26 cellular contexts compared by ENCODE assay signal in genomic region chr20:15949391-15949790, GRCh38.
"Had no signal": no experiment of that assay in that cellular context is flagged by ENCODE, and none has a peak within 500 bp of the region (broad histone marks: within the 10 kb centered on the region; RNA-seq: fewer than 3 reads in every experiment).

No MANE protein-coding gene starts in this region.

- FAIRE-seq: colon, islet of Langerhans had no signal

- DNase-seq: dorsolateral prefrontal cortex; effector CD4-positive, alpha-beta T cell; foreskin fibroblast; gastrocnemius medialis; head of caudate nucleus; left cardiac atrium; left lung; mesenchymal stem cell; naive thymus-derived CD8-positive, alpha-beta T cell; nephron progenitor cell; occipital lobe; ovary; posterior cingulate gyrus; psoas muscle; right cardiac atrium; sigmoid colon; spleen; stimulated activated CD4-positive, alpha-beta T cell treated with anti-CD3 and anti-CD28 coated beads, Interleukin-4, amount 100 ng/mL, for 4 hours; stimulated activated naive CD4-positive, alpha-beta T cell; stimulated activated naive CD8-positive, alpha-beta T cell treated with anti-CD3 and anti-CD28 coated beads, Interleukin-15, amount 100 ng/mL, for 72 hours; transverse colon had no signal

- H3K9me3 Mint-ChIP-seq: nephron progenitor cell had no signal

- H3K36me3 ChIP-seq: gastrocnemius medialis, left lung, ovary, sigmoid colon, spleen, suprapubic skin, transverse colon, vagina had no signal

- H3K27ac Mint-ChIP-seq: naive thymus-derived CD8-positive, alpha-beta T cell; nephron progenitor cell; stimulated activated naive CD8-positive, alpha-beta T cell treated with anti-CD3 and anti-CD28 coated beads, Interleukin-15, amount 100 ng/mL, for 72 hours had no signal

- H3K4me3 ChIP-seq: dorsolateral prefrontal cortex, gastrocnemius medialis, left lung, ovary, psoas muscle, sigmoid colon, skin epidermis, spleen, suprapubic skin, transverse colon, vagina had no signal

- ATAC-seq: gastrocnemius medialis; left cardiac atrium; left lung; naive thymus-derived CD8-positive, alpha-beta T cell; psoas muscle; right cardiac atrium; stimulated activated naive CD8-positive, alpha-beta T cell treated with anti-CD3 and anti-CD28 coated beads, Interleukin-15, amount 100 ng/mL, for 72 hours had no signal

- H3K27me3 Mint-ChIP-seq: stimulated activated naive CD8-positive, alpha-beta T cell treated with anti-CD3 and anti-CD28 coated beads, Interleukin-15, amount 100 ng/mL, for 72 hours had no signal

- H3K4me3 Mint-ChIP-seq: naive thymus-derived CD8-positive, alpha-beta T cell; nephron progenitor cell; stimulated activated naive CD8-positive, alpha-beta T cell treated with anti-CD3 and anti-CD28 coated beads, Interleukin-15, amount 100 ng/mL, for 72 hours had no signal

- H3K4me1 Mint-ChIP-seq: naive thymus-derived CD8-positive, alpha-beta T cell; nephron progenitor cell; stimulated activated naive CD8-positive, alpha-beta T cell treated with anti-CD3 and anti-CD28 coated beads, Interleukin-15, amount 100 ng/mL, for 72 hours had no signal

- H3K27ac ChIP-seq: dorsolateral prefrontal cortex, gastrocnemius medialis, left lung, ovary, psoas muscle, sigmoid colon, skin epidermis, spleen, suprapubic skin, transverse colon, vagina had no signal

- H3K4me1 ChIP-seq: gastrocnemius medialis, left lung, psoas muscle, sigmoid colon, spleen, suprapubic skin, transverse colon, vagina had no signal

- H3K36me3 Mint-ChIP-seq: naive thymus-derived CD8-positive, alpha-beta T cell had no signal

- H3K27me3 ChIP-seq: dorsolateral prefrontal cortex, gastrocnemius medialis, left lung, ovary, sigmoid colon, spleen, suprapubic skin, transverse colon, vagina had no signal

- H3K9me3 ChIP-seq: gastrocnemius medialis, left lung, ovary, psoas muscle, sigmoid colon, suprapubic skin, transverse colon, vagina had no signal
